Comparison of ENCODE assay signal across 1 cellular context in genomic region chr3:48465531-48466378, GRCh38.
TF ChIP-seq lines count a peak whose summit lies in the region.

No MANE protein-coding gene starts in this region.

TF ChIP-seq in HepG2, 621 proteins besides CTCF, POLR2A, EP300 and RAD21 (continued from another document and continues in another):
- TF ChIP-seq ZNF597 (CRISPR knock-in tag; IDR thresholded peaks at IDR 0.05): no peak
- TF ChIP-seq ZNF510 (CRISPR knock-in tag; IDR thresholded peaks at IDR 0.05; ENCODE audit: low read depth): 0 out of 2 replicates have a peak, but pooled peaks have one; percentile 51
- TF ChIP-seq ZNF678 (CRISPR knock-in tag; IDR thresholded peaks at IDR 0.05): no peak
- TF ChIP-seq, protein P1, sequence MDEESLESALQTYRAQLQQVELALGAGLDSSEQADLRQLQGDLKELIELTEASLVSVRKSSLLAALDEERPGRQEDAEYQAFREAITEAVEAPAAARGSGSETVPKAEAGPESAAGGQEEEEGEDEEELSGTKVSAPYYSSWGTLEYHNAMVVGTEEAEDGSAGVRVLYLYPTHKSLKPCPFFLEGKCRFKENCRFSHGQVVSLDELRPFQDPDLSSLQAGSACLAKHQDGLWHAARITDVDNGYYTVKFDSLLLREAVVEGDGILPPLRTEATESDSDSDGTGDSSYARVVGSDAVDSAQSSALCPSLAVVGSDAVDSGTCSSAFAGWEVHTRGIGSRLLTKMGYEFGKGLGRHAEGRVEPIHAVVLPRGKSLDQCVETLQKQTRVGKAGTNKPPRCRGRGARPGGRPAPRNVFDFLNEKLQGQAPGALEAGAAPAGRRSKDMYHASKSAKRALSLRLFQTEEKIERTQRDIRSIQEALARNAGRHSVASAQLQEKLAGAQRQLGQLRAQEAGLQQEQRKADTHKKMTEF (CRISPR knock-in tag; IDR thresholded peaks at IDR 0.05): peak; percentile 72
- TF ChIP-seq CENPT (CRISPR knock-in tag; IDR thresholded peaks at IDR 0.05; ENCODE audit: low read depth): no peak
- TF ChIP-seq HOXA3 (CRISPR knock-in tag; IDR thresholded peaks at IDR 0.05): peak; percentile 45; the same call in 1 of the 2 replicates
- no peak for TF ChIP-seq YY1 (IDR thresholded peaks at IDR 0.05; ENCODE audit: insufficient read depth, insufficient replicate concordance, low read depth, low read length)
- peak; percentile 53; the same call in 1 of the 2 replicates for TF ChIP-seq HOMEZ (CRISPR knock-in tag; IDR thresholded peaks at IDR 0.05; ENCODE audit: low read depth)
- peak; percentile 59; the same call in 1 of the 2 replicates for TF ChIP-seq SAFB2 (CRISPR knock-in tag; IDR thresholded peaks at IDR 0.05; ENCODE audit: borderline replicate concordance, low read depth)
- TF ChIP-seq RFXANK (CRISPR knock-in tag; IDR thresholded peaks at IDR 0.05): no peak
- peak; percentile 81 for TF ChIP-seq ZNF687 (CRISPR knock-in tag; IDR thresholded peaks at IDR 0.05)
- TF ChIP-seq ZBTB14 (CRISPR knock-in tag; IDR thresholded peaks at IDR 0.05): no peak
- no peak for TF ChIP-seq ZNF766 (CRISPR knock-in tag; IDR thresholded peaks at IDR 0.05; ENCODE audit: borderline replicate concordance)
- peak; percentile 48; the same call in 1 of the 2 replicates for TF ChIP-seq SALL2 (CRISPR knock-in tag; IDR thresholded peaks at IDR 0.05)
- TF ChIP-seq, protein P2, sequence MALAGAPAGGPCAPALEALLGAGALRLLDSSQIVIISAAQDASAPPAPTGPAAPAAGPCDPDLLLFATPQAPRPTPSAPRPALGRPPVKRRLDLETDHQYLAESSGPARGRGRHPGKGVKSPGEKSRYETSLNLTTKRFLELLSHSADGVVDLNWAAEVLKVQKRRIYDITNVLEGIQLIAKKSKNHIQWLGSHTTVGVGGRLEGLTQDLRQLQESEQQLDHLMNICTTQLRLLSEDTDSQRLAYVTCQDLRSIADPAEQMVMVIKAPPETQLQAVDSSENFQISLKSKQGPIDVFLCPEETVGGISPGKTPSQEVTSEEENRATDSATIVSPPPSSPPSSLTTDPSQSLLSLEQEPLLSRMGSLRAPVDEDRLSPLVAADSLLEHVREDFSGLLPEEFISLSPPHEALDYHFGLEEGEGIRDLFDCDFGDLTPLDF (CRISPR knock-in tag; IDR thresholded peaks at IDR 0.05): no peak
- TF ChIP-seq SIX1 (CRISPR knock-in tag; IDR thresholded peaks at IDR 0.05; ENCODE audit: borderline replicate concordance): no peak
- TF ChIP-seq KLF6 (CRISPR knock-in tag; IDR thresholded peaks at IDR 0.05): no peak
- 0 out of 2 replicates have a peak, but pooled peaks have one; percentile 41 for TF ChIP-seq ZNF317 (CRISPR knock-in tag; IDR thresholded peaks at IDR 0.05)
- no peak for TF ChIP-seq PRDM15 (CRISPR knock-in tag; IDR thresholded peaks at IDR 0.05)
- TF ChIP-seq, protein P3, sequence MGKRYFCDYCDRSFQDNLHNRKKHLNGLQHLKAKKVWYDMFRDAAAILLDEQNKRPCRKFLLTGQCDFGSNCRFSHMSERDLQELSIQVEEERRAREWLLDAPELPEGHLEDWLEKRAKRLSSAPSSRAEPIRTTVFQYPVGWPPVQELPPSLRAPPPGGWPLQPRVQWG (CRISPR knock-in tag; IDR thresholded peaks at IDR 0.05; ENCODE audit: borderline replicate concordance, low read depth): no peak
- TF ChIP-seq FOSL2 (CRISPR knock-in tag; IDR thresholded peaks at IDR 0.05): peak; percentile 62
- no peak for TF ChIP-seq NR3C1 (CRISPR knock-in tag; IDR thresholded peaks at IDR 0.05)
- peak; percentile 46; the same call in 1 of the 2 replicates for TF ChIP-seq DR1 (CRISPR knock-in tag; IDR thresholded peaks at IDR 0.05)
- no peak for TF ChIP-seq HCFC1 (IDR thresholded peaks at IDR 0.05; ENCODE audit: low read depth, low read length)
- TF ChIP-seq ZNF737 (CRISPR knock-in tag; IDR thresholded peaks at IDR 0.05; ENCODE audit: borderline replicate concordance): no peak
- TF ChIP-seq ZBTB1 (CRISPR knock-in tag; IDR thresholded peaks at IDR 0.05; ENCODE audit: borderline replicate concordance): no peak
- TF ChIP-seq NPAS2 (CRISPR knock-in tag; IDR thresholded peaks at IDR 0.05; ENCODE audit: borderline replicate concordance): no peak
- no peak for TF ChIP-seq RAD51 (IDR thresholded peaks at IDR 0.05; ENCODE audit: borderline replicate concordance)
- TF ChIP-seq MNT (IDR thresholded peaks at IDR 0.05): no peak; the same call in 1 of the 2 replicates
- TF ChIP-seq, protein P4, sequence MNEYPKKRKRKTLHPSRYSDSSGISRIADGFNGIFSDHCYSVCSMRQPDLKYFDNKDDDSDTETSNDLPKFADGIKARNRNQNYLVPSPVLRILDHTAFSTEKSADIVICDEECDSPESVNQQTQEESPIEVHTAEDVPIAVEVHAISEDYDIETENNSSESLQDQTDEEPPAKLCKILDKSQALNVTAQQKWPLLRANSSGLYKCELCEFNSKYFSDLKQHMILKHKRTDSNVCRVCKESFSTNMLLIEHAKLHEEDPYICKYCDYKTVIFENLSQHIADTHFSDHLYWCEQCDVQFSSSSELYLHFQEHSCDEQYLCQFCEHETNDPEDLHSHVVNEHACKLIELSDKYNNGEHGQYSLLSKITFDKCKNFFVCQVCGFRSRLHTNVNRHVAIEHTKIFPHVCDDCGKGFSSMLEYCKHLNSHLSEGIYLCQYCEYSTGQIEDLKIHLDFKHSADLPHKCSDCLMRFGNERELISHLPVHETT (CRISPR knock-in tag; conservative IDR thresholded peaks at IDR 0.05): no peak
- TF ChIP-seq ISX (CRISPR knock-in tag; conservative IDR thresholded peaks at IDR 0.05): no peak
- no peak for TF ChIP-seq MLXIP (CRISPR knock-in tag; IDR thresholded peaks at IDR 0.05; ENCODE audit: borderline replicate concordance)
- TF ChIP-seq HNRNPUL1 (IDR thresholded peaks at IDR 0.05; ENCODE audit: low read depth, low read length): no peak
- peak; percentile 74; the same call in 1 of the 2 replicates for TF ChIP-seq ZSCAN29 (CRISPR knock-in tag; conservative IDR thresholded peaks at IDR 0.05)
- TF ChIP-seq RBM22 (optimal IDR thresholded peaks at IDR 0.05; ENCODE audit: low read length): peak; percentile 87
- no peak for TF ChIP-seq MED8 (CRISPR knock-in tag; IDR thresholded peaks at IDR 0.05; ENCODE audit: insufficient replicate concordance)
- no peak for TF ChIP-seq PHF8 (CRISPR knock-in tag; IDR thresholded peaks at IDR 0.05)
- TF ChIP-seq ZNF567 (CRISPR knock-in tag; IDR thresholded peaks at IDR 0.05; ENCODE audit: borderline replicate concordance): 0 out of 2 replicates have a peak, but pooled peaks have one; percentile 70
